In the genomic region with DNA sequence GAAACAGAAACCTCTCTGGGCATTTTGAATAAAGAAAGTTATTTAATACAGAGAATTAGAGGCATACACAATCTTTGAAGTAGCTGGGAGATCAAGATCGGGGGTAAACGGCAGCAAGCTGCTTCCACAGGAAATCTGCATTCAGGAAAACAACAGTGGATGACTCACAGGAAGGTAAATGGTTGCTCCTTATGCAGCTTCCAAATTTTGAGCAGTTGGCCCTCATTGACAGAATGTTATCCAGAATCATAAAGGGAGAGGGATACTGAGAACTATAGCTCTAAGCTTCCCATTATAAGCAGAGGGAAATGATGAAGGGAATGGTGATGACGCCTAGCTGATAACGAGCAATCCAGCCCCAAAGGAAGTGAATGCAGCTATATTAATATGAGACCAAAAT, we compare ENCODE assay signal across 31 cellular contexts. TPM values are rescaled to one million over a fixed set of nuclear protein-coding genes. Genes with fewer than 3 reads are reported as not detected.
"Had no signal": no experiment of that assay in that cellular context is flagged by ENCODE, and none has a peak within 500 bp of the region (broad histone marks: within the 10 kb centered on the region; RNA-seq: fewer than 3 reads in every experiment).

No MANE protein-coding gene starts in this region.

- H3K4me3 ChIP-seq: heart left ventricle, left lung, lung, skin epidermis, testis, transverse colon had no signal

- H3K4me1 ChIP-seq: left lung, testis had no signal

- H3K36me3 ChIP-seq: brain microvascular endothelial cell, heart left ventricle, left lung, neutrophil, transverse colon had no signal

- H3K27ac Mint-ChIP-seq: activated CD4-positive, alpha-beta memory T cell treated with anti-CD3 and anti-CD28 coated beads, Interleukin-2, amount 10 ng/mL, durations not matched to agents 7 days and 5 days; activated CD4-positive, alpha-beta T cell treated with anti-CD3 and anti-CD28 coated beads, Interleukin-2, amount 10 ng/mL, durations not matched to agents 7 days and 5 days; activated T-cell treated with anti-CD3 and anti-CD28 coated beads, Interleukin-2, amount 50 U/mL, for 24 hours; dendritic cell treated with granulocyte-macrophage colony-stimulating factor and Interleukin-4, amounts not matched to agents 40 ng/mL and 50 ng/mL, for 4 days; nephron progenitor cell; T-helper 1 cell treated with Interleukin-12 subunit alpha and Interleukin-12 subunit beta and Interleukin-4 antibody, amounts not matched to agents 30 μg/mL and 1 μg/mL, for 36 hours had no signal

- H3K27me3 ChIP-seq: heart left ventricle, left lung, neutrophil, testis, transverse colon had no signal

- DNase-seq: activated CD4-positive, alpha-beta memory T cell treated with anti-CD3 and anti-CD28 coated beads, Interleukin-2, amount 10 ng/mL, durations not matched to agents 7 days and 5 days; activated CD4-positive, alpha-beta T cell treated with anti-CD3 and anti-CD28 coated beads for 1 hour; activated CD4-positive, alpha-beta T cell treated with anti-CD3 and anti-CD28 coated beads, Interleukin-2, amount 10 ng/mL, durations not matched to agents 7 days and 5 days; activated CD8-positive, alpha-beta memory T cell treated with anti-CD3 and anti-CD28 coated beads, Interleukin-2, amount 50 U/mL, for 48 hours; activated gamma-delta T cell treated with Interleukin-2 at 50 U/mL for 16 hours; activated naive CD4-positive, alpha-beta T cell treated with anti-CD3 and anti-CD28 coated beads, Interleukin-2, amount 50 U/mL, for 16 hours; activated T-cell treated with anti-CD3 and anti-CD28 coated beads, Interleukin-2, amount 50 U/mL, for 24 hours; amniotic stem cell; brain microvascular endothelial cell; effector CD4-positive, alpha-beta T cell; foreskin fibroblast; heart left ventricle; hypothalamus; left lung; nephron progenitor cell; retina; stimulated activated CD4-positive, alpha-beta T cell treated with anti-CD3 and anti-CD28 coated beads, Interleukin-12 subunit alpha, Interleukin-12 subunit beta, amount 100 ng/mL, for 4 hours; stimulated activated CD4-positive, alpha-beta T cell treated with anti-CD3 and anti-CD28 coated beads, Interleukin-4, amount 100 ng/mL, for 1 hour; stimulated activated naive CD8-positive, alpha-beta T cell treated with anti-CD3 and anti-CD28 coated beads, Interleukin-15, Interleukin-2, amounts not matched to agents 100 U/mL and 50 U/mL, for 24 hours; testis; transverse colon had no signal

- H3K4me3 Mint-ChIP-seq: activated CD4-positive, alpha-beta memory T cell treated with anti-CD3 and anti-CD28 coated beads, Interleukin-2, amount 10 ng/mL, durations not matched to agents 7 days and 5 days; activated CD4-positive, alpha-beta T cell treated with anti-CD3 and anti-CD28 coated beads, Interleukin-2, amount 10 ng/mL, durations not matched to agents 7 days and 5 days; activated T-cell treated with anti-CD3 and anti-CD28 coated beads, Interleukin-2, amount 50 U/mL, for 24 hours; central memory CD8-positive, alpha-beta T cell; dendritic cell treated with granulocyte-macrophage colony-stimulating factor and Interleukin-4, amounts not matched to agents 40 ng/mL and 50 ng/mL, for 4 days; nephron progenitor cell; T-helper 1 cell treated with Interleukin-12 subunit alpha and Interleukin-12 subunit beta and Interleukin-4 antibody, amounts not matched to agents 30 μg/mL and 1 μg/mL, for 36 hours had no signal

- H3K9me3 ChIP-seq: heart left ventricle, left lung, neutrophil, testis, transverse colon had no signal

- H3K9me3 Mint-ChIP-seq: activated CD4-positive, alpha-beta memory T cell treated with anti-CD3 and anti-CD28 coated beads, Interleukin-2, amount 10 ng/mL, durations not matched to agents 7 days and 5 days; activated CD4-positive, alpha-beta T cell treated with anti-CD3 and anti-CD28 coated beads, Interleukin-2, amount 10 ng/mL, durations not matched to agents 7 days and 5 days; activated T-cell treated with anti-CD3 and anti-CD28 coated beads, Interleukin-2, amount 50 U/mL, for 24 hours; central memory CD8-positive, alpha-beta T cell; dendritic cell treated with granulocyte-macrophage colony-stimulating factor and Interleukin-4, amounts not matched to agents 40 ng/mL and 50 ng/mL, for 4 days; nephron progenitor cell; T-helper 1 cell treated with Interleukin-12 subunit alpha and Interleukin-12 subunit beta and Interleukin-4 antibody, amounts not matched to agents 30 μg/mL and 1 μg/mL, for 36 hours had no signal

- ATAC-seq: heart left ventricle; left lung; sciatic nerve; stimulated activated naive CD8-positive, alpha-beta T cell treated with anti-CD3 and anti-CD28 coated beads, Interleukin-15, Interleukin-2, amounts not matched to agents 100 U/mL and 50 U/mL, for 24 hours had no signal

- H3K4me1 Mint-ChIP-seq: activated CD4-positive, alpha-beta memory T cell treated with anti-CD3 and anti-CD28 coated beads, Interleukin-2, amount 10 ng/mL, durations not matched to agents 7 days and 5 days; activated CD4-positive, alpha-beta T cell treated with anti-CD3 and anti-CD28 coated beads, Interleukin-2, amount 10 ng/mL, durations not matched to agents 7 days and 5 days; central memory CD8-positive, alpha-beta T cell had no signal

- H3K27ac ChIP-seq: brain microvascular endothelial cell, heart left ventricle, left lung, neutrophil, testis, transverse colon had no signal

- FAIRE-seq: astrocyte had no signal

- H3K27me3 Mint-ChIP-seq: activated CD4-positive, alpha-beta memory T cell treated with anti-CD3 and anti-CD28 coated beads, Interleukin-2, amount 10 ng/mL, durations not matched to agents 7 days and 5 days; activated CD4-positive, alpha-beta T cell treated with anti-CD3 and anti-CD28 coated beads, Interleukin-2, amount 10 ng/mL, durations not matched to agents 7 days and 5 days; dendritic cell treated with granulocyte-macrophage colony-stimulating factor and Interleukin-4, amounts not matched to agents 40 ng/mL and 50 ng/mL, for 4 days had no signal

RNA-seq across cellular contexts. Expression of a gene that starts 46.6 kb away (rescaled TPM):
- total RNA-seq: osteocyte had no signal
- polyA plus RNA-seq: fibroblast of lung had no signal
